ENCODE assay signal across 18 cellular contexts in the genomic region with DNA sequence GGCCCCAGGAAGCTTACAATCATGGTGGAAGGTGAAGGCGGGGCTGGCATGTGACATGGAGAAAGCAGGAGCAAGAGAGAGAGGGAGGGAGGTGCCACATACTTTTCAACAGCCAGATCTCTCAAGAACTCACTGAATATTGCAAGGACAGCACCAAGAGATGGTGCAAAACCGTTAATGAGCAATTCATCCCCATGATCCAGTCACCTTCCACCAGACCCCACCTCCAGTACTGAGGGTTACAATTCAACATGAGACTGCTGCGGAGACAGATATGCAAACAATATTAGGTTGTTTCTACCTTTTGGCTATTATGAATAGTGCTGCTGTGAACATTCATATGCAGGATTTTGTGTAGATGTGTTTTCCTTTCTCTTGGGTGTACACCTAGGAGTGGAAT. TPM values are rescaled to one million over a fixed set of nuclear protein-coding genes. Genes with fewer than 3 reads are reported as not detected.
DNase-seq lines count a peak whose midpoint lies in the region; ATAC-seq and TF ChIP-seq lines count a peak whose summit lies in the region.
"Had no signal": no experiment of that assay in that cellular context is flagged by ENCODE, and none has a peak within 500 bp of the region (broad histone marks: within the 10 kb centered on the region; RNA-seq: fewer than 3 reads in every experiment).

No MANE protein-coding gene starts in this region.

- H3K4me1 Mint-ChIP-seq in central memory CD8-positive, alpha-beta T cell = peaks cover 62% of the 10 kb centered on the region

- H3K4me1 ChIP-seq in spleen = peaks cover 24 to 95% (median 75%) of the 10 kb centered on the region in 6 donors

- no peak for TF ChIP-seq CTCF in GM12865 (IDR thresholded peaks at IDR 0.05; ENCODE audit: insufficient read depth, low read depth, low read length, missing control alignments)
- TF ChIP-seq CTCF in spleen (IDR thresholded peaks at IDR 0.05 in 8 of 11, conservative IDR thresholded peaks at IDR 0.05 in 3 of 11) = no peak

- no peaks in the 10 kb centered on the region for H3K9me3 Mint-ChIP-seq in central memory CD8-positive, alpha-beta T cell
- H3K9me3 Mint-ChIP-seq: CD4-positive, alpha-beta T cell had no signal

- H3K4me3 ChIP-seq in GM12865 (ENCODE audit: low read depth, low read length) = peak overlapping the region; percentile 29
- H3K4me3 ChIP-seq in spleen = no peak overlapping the region

- DNase-seq in GM12865 (ENCODE audit: low read depth) (peak; percentile 61), NAMALWA (ENCODE audit: low spot score) (peak; percentile 31), spleen (no peak), mucosa of gallbladder (ENCODE audit: low spot score) (no peak), NCI-H446 treated with DMSO at 0.1 percent for 48 hours (lab: John Stamatoyannopoulos, UW) (no peak)
- DNase-seq in central memory CD8-positive, alpha-beta T cell (ENCODE audit: low spot score in 2 of 2) = no peak
- DNase-seq: Calu3; CD4-positive, alpha-beta T cell; H9; NCI-H1048; NCI-H2227 treated with DMSO at 0.1 percent for 48 hours; NCI-H526; NK-92 treated with Interleukin-12 subunit alpha and Interleukin-12 subunit beta, amount 100 ng/mL, for 24 hours; SK-N-SH had no signal

- peaks cover 0 to 14% (median 0%) of the 10 kb centered on the region in 6 donors for H3K36me3 ChIP-seq in spleen

- no peak for TF ChIP-seq POLR2A in spleen (IDR thresholded peaks at IDR 0.05)

- peaks cover 5% of the 10 kb centered on the region for H3K36me3 Mint-ChIP-seq in central memory CD8-positive, alpha-beta T cell (ENCODE audit: insufficient read depth)

- H3K27me3 Mint-ChIP-seq in central memory CD8-positive, alpha-beta T cell = no peaks in the 10 kb centered on the region
- H3K27me3 Mint-ChIP-seq: CD4-positive, alpha-beta T cell had no signal

- peak overlapping the region; percentile 88 for H3K27ac Mint-ChIP-seq in central memory CD8-positive, alpha-beta T cell (ENCODE audit: low read depth)
- H3K27ac Mint-ChIP-seq: CD4-positive, alpha-beta T cell had no signal

- WGBS in spleen, 5 donors = 70 to 85% (median 78%) methylated on average over 3 of the region's 3 CpGs

- H3K27ac ChIP-seq in spleen = peak overlapping the region; percentile 53 to 95 (median 80)

- no peaks in the 10 kb centered on the region for H3K9me3 ChIP-seq in spleen
- H3K9me3 ChIP-seq: SK-N-SH had no signal

- H3K27me3 ChIP-seq in spleen (replicated peaks in 1 of 7) = no peaks in the 10 kb centered on the region

- no peak for ATAC-seq in central memory CD8-positive, alpha-beta T cell (replicated peaks; ENCODE audit: extremely low read depth, poor library complexity, severe bottlenecking)
- ATAC-seq in SK-N-SH treated with all-trans-retinoic acid at 6 μM for 48 hours (no peak), GM21786 (IDR thresholded peaks at IDR 0.05; ENCODE audit: unreplicated experiment) (no peak)
- ATAC-seq: Panc1, Right ventricle myocardium inferior had no signal

- no peak overlapping the region for H3K4me3 Mint-ChIP-seq in central memory CD8-positive, alpha-beta T cell
- H3K4me3 Mint-ChIP-seq: CD4-positive, alpha-beta T cell; H9 had no signal

- intact Hi-C loops in spleen (cut with DNase I; ENCODE audit: low total_unique reads) = no loop called here

TF ChIP-seq in SK-N-SH treated with all-trans-retinoic acid at 6 μM for 48 hours, 23 proteins besides CTCF, POLR2A, EP300 and RAD21:
- no peak for TF ChIP-seq TCF4 (CRISPR knock-in tag; IDR thresholded peaks at IDR 0.05; ENCODE audit: borderline replicate concordance)
- no peak for TF ChIP-seq ZNF70 (CRISPR knock-in tag; IDR thresholded peaks at IDR 0.05)
- TF ChIP-seq, protein P1, sequence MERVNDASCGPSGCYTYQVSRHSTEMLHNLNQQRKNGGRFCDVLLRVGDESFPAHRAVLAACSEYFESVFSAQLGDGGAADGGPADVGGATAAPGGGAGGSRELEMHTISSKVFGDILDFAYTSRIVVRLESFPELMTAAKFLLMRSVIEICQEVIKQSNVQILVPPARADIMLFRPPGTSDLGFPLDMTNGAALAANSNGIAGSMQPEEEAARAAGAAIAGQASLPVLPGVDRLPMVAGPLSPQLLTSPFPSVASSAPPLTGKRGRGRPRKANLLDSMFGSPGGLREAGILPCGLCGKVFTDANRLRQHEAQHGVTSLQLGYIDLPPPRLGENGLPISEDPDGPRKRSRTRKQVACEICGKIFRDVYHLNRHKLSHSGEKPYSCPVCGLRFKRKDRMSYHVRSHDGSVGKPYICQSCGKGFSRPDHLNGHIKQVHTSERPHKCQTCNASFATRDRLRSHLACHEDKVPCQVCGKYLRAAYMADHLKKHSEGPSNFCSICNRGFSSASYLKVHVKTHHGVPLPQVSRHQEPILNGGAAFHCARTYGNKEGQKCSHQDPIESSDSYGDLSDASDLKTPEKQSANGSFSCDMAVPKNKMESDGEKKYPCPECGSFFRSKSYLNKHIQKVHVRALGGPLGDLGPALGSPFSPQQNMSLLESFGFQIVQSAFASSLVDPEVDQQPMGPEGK (CRISPR knock-in tag; IDR thresholded peaks at IDR 0.05; ENCODE audit: borderline replicate concordance) = no peak
- TF ChIP-seq ZC3H10 (CRISPR knock-in tag; IDR thresholded peaks at IDR 0.05) = no peak
- no peak for TF ChIP-seq GLIS3 (CRISPR knock-in tag; IDR thresholded peaks at IDR 0.05)
- TF ChIP-seq OSR1 (CRISPR knock-in tag; IDR thresholded peaks at IDR 0.05) = no peak
- TF ChIP-seq ISL1 (CRISPR knock-in tag; IDR thresholded peaks at IDR 0.05) = no peak
- TF ChIP-seq TOX (CRISPR knock-in tag; IDR thresholded peaks at IDR 0.05; ENCODE audit: borderline replicate concordance) = no peak
- no peak for TF ChIP-seq SNAI2 (CRISPR knock-in tag; IDR thresholded peaks at IDR 0.05)
- TF ChIP-seq RARB (CRISPR knock-in tag; IDR thresholded peaks at IDR 0.05) = no peak

RNA-seq across cellular contexts. Expression of a gene that starts 28.7 kb away (rescaled TPM):
- 100 to 1,000 TPM; 111 to 277 (median 161) TPM for total RNA-seq in spleen
- 10 to 100 TPM; 57.1 to 83.2 (median 61.9) TPM for polyA plus RNA-seq in spleen
- total RNA-seq in mucosa of gallbladder = 130 TPM

Comparison
In these comparisons a context has a peak if more than half of its experiments do, and no peak if none do; other contexts are left out.
1. DNase-seq: peak in GM12865 (single experiment) and NAMALWA (single experiment); none in central memory CD8-positive, alpha-beta T cell (0 of 2), spleen (single experiment), mucosa of gallbladder (single experiment) and NCI-H446 treated with DMSO at 0.1 percent for 48 hours (single experiment).